ENCODE assay signal across 11 cellular contexts in the genomic region with DNA sequence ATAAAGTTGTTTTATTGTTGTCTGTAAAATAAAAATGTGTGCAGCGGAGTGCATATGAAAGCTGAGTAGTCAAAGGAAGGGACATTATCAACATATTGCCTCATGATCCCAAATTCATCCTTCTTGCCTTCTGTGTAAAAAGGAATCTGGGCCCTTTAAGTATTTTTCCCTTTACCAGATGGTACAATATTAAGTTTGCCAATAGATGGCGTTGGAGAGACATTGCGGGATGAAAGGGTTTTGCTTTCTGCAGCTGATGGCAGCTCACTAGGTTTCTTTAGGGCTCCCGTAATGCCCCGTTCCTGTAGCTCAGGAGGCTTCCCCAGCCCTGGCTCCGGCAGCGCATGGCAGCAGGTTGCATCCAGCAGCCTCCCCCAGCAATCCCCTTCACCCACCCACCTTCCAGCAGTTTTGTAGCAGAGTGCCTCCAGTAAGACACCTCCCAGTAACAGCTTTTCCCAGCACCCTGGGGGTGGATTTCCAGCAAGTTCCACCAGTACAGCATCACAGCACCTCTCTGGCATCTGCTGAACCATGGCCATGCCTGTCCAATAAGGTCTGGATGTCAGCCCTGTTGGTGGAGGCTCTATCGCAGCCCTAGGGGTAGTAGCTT.
DNase-seq lines count a peak whose midpoint lies in the region; ATAC-seq and TF ChIP-seq lines count a peak whose summit lies in the region.
"Had no signal": no experiment of that assay in that cellular context is flagged by ENCODE, and none has a peak within 500 bp of the region (broad histone marks: within the 10 kb centered on the region; RNA-seq: fewer than 3 reads in every experiment).

No MANE protein-coding gene starts in this region.

- H3K4me3 ChIP-seq in HEK293 (ENCODE audit: low read depth, low read length) (no peak overlapping the region), fibroblast of the aortic adventitia (ENCODE audit: low read depth, low read length) (no peak overlapping the region)

- H3K27ac ChIP-seq in HEK293 (ENCODE audit: extremely low read depth, low read depth, low read length), result no peak overlapping the region
- no peak overlapping the region for H3K27ac ChIP-seq in RWPE1

- CTCF ChIA-PET in Calu3 (lab: Charles Lee), result interaction anchor here (0.6 kb wide), 1 partner anchor 31 kb away, joined by 4 read pairs; no protein-coding TSS in a partner anchor
- CTCF ChIA-PET in HEK293 (lab: Yijun Ruan, JAX), result interaction anchor here (0.6 to 1.7 kb wide), 17 partner anchors 14 to 1567 kb away, joined by 3 to 8 read pairs (median 3); no protein-coding TSS in a partner anchor
- CTCF ChIA-PET in RWPE1 (lab: Yijun Ruan, JAX), result no interaction called here
- CTCF ChIA-PET in activated CD4-positive, alpha-beta T cell treated with anti-CD3 and anti-CD28 coated beads, Interleukin-2, amount 10 ng/mL, durations not matched to agents 7 days and 5 days (lab: Charles Lee), result interaction anchor here (0.6 kb wide), 1 partner anchor 213 kb away, joined by 4 read pairs; no protein-coding TSS in a partner anchor

- intact Hi-C loops in Calu3 (cut with micrococcal nuclease; ENCODE audit: unreplicated experiment), result no loop called here

- H3K27ac Mint-ChIP-seq in Calu3 (ENCODE audit: unreplicated experiment), result no peak overlapping the region
- no peak overlapping the region for H3K27ac Mint-ChIP-seq in natural killer cell treated with Interleukin-12 subunit alpha and Interleukin-12 subunit beta and Interleukin-15 and Interleukin-18, amount 100 ng/mL, for 72 hours
- no peak overlapping the region for H3K27ac Mint-ChIP-seq in activated CD4-positive, alpha-beta T cell treated with anti-CD3 and anti-CD28 coated beads, Interleukin-2, amount 10 ng/mL, durations not matched to agents 7 days and 5 days
- H3K27ac Mint-ChIP-seq: activated B cell treated with CpG ODN at 0.5 μM for 24 hours, brain had no signal

- DNase-seq in Calu3 (no peak), RWPE1 (ENCODE audit: low spot score) (no peak), fibroblast of the aortic adventitia (ENCODE audit: low read depth) (peak; percentile 33), NCI-H2029 treated with DMSO at 0.1 percent for 48 hours (lab: John Stamatoyannopoulos, UW) (no peak)
- DNase-seq in natural killer cell treated with Interleukin-12 subunit alpha and Interleukin-12 subunit beta and Interleukin-15 and Interleukin-18, amount 100 ng/mL, for 72 hours (ENCODE audit: low spot score), result no peak
- DNase-seq in activated CD4-positive, alpha-beta T cell treated with anti-CD3 and anti-CD28 coated beads, Interleukin-2, amount 10 ng/mL, durations not matched to agents 7 days and 5 days, result no peak
- DNase-seq: activated B cell treated with CpG ODN at 0.5 μM for 24 hours, right cardiac atrium had no signal

- POLR2A ChIA-PET in HEK293 (lab: Yijun Ruan, JAX), result no interaction called here
- POLR2A ChIA-PET in RWPE1 (lab: Yijun Ruan, JAX; ENCODE audit: low non-redundant PET), result no interaction called here
- POLR2A ChIA-PET in activated CD4-positive, alpha-beta T cell treated with anti-CD3 and anti-CD28 coated beads, Interleukin-2, amount 10 ng/mL, durations not matched to agents 7 days and 5 days (lab: Charles Lee), result no interaction called here

- TF ChIP-seq CTCF in Calu3 (IDR thresholded peaks at IDR 0.05; ENCODE audit: unreplicated experiment) (peak; percentile 44), HEK293 (tag by site-specific recombination; IDR thresholded peaks at IDR 0.05) (0 out of 2 replicates have a peak, but pooled peaks have one; percentile 10), RWPE1 (conservative IDR thresholded peaks at IDR 0.05; ENCODE audit: low read depth) (0 out of 2 replicates have a peak, but pooled peaks have one; percentile 8), fibroblast of the aortic adventitia (IDR thresholded peaks at IDR 0.05; ENCODE audit: insufficient read depth, low read length) (peak; percentile 38)

- no peaks in the 10 kb centered on the region for H3K36me3 ChIP-seq in HEK293 (ENCODE audit: control insufficient read depth in 2 of 2, insufficient read depth in 1 of 2, low read length in 2 of 2)

- no peaks in the 10 kb centered on the region for H3K36me3 Mint-ChIP-seq in Calu3 (ENCODE audit: insufficient read depth, unreplicated experiment)
- no peaks in the 10 kb centered on the region for H3K36me3 Mint-ChIP-seq in natural killer cell treated with Interleukin-12 subunit alpha and Interleukin-12 subunit beta and Interleukin-15 and Interleukin-18, amount 100 ng/mL, for 72 hours
- no peaks in the 10 kb centered on the region for H3K36me3 Mint-ChIP-seq in activated CD4-positive, alpha-beta T cell treated with anti-CD3 and anti-CD28 coated beads, Interleukin-2, amount 10 ng/mL, durations not matched to agents 7 days and 5 days (ENCODE audit: low read depth)
- H3K36me3 Mint-ChIP-seq: brain had no signal

- no peak overlapping the region for H3K4me3 Mint-ChIP-seq in Calu3 (ENCODE audit: low read depth, unreplicated experiment)
- H3K4me3 Mint-ChIP-seq in natural killer cell treated with Interleukin-12 subunit alpha and Interleukin-12 subunit beta and Interleukin-15 and Interleukin-18, amount 100 ng/mL, for 72 hours, result no peak overlapping the region
- H3K4me3 Mint-ChIP-seq in activated CD4-positive, alpha-beta T cell treated with anti-CD3 and anti-CD28 coated beads, Interleukin-2, amount 10 ng/mL, durations not matched to agents 7 days and 5 days, result no peak overlapping the region
- H3K4me3 Mint-ChIP-seq: activated B cell treated with CpG ODN at 0.5 μM for 24 hours, brain had no signal

- no peaks in the 10 kb centered on the region for H3K9me3 ChIP-seq in HEK293 (ENCODE audit: control insufficient read depth, insufficient read depth, low read depth, low read length)

- no peaks in the 10 kb centered on the region for H3K4me1 ChIP-seq in HEK293 (ENCODE audit: control insufficient read depth, insufficient read depth, low read length)

- no TSS peak for BruUV-seq in Calu3 (replicated peaks; lab: Mats Ljungman, UMichigan)

- no peak for ATAC-seq in natural killer cell treated with Interleukin-12 subunit alpha and Interleukin-12 subunit beta and Interleukin-15 and Interleukin-18, amount 100 ng/mL, for 72 hours
- no peak for ATAC-seq in GM18511 (IDR thresholded peaks at IDR 0.05; ENCODE audit: unreplicated experiment)
- ATAC-seq: right cardiac atrium had no signal

- no peaks in the 10 kb centered on the region for H3K4me1 Mint-ChIP-seq in Calu3 (ENCODE audit: low read depth, unreplicated experiment)
- no peaks in the 10 kb centered on the region for H3K4me1 Mint-ChIP-seq in natural killer cell treated with Interleukin-12 subunit alpha and Interleukin-12 subunit beta and Interleukin-15 and Interleukin-18, amount 100 ng/mL, for 72 hours (ENCODE audit: low read depth in 2 of 2)
- no peaks in the 10 kb centered on the region for H3K4me1 Mint-ChIP-seq in activated CD4-positive, alpha-beta T cell treated with anti-CD3 and anti-CD28 coated beads, Interleukin-2, amount 10 ng/mL, durations not matched to agents 7 days and 5 days
- H3K4me1 Mint-ChIP-seq: activated B cell treated with CpG ODN at 0.5 μM for 24 hours, brain had no signal

- peaks cover 62% of the 10 kb centered on the region for H3K27me3 Mint-ChIP-seq in Calu3 (ENCODE audit: unreplicated experiment)
- H3K27me3 Mint-ChIP-seq in natural killer cell treated with Interleukin-12 subunit alpha and Interleukin-12 subunit beta and Interleukin-15 and Interleukin-18, amount 100 ng/mL, for 72 hours, result peaks cover 19 to 37% of the 10 kb centered on the region in 2 donors
- peaks cover 19% of the 10 kb centered on the region for H3K27me3 Mint-ChIP-seq in activated CD4-positive, alpha-beta T cell treated with anti-CD3 and anti-CD28 coated beads, Interleukin-2, amount 10 ng/mL, durations not matched to agents 7 days and 5 days

- H3K9me3 Mint-ChIP-seq in Calu3 (ENCODE audit: low read depth, unreplicated experiment), result peaks cover 3% of the 10 kb centered on the region
- no peaks in the 10 kb centered on the region for H3K9me3 Mint-ChIP-seq in natural killer cell treated with Interleukin-12 subunit alpha and Interleukin-12 subunit beta and Interleukin-15 and Interleukin-18, amount 100 ng/mL, for 72 hours
- peaks cover 12% of the 10 kb centered on the region for H3K9me3 Mint-ChIP-seq in activated CD4-positive, alpha-beta T cell treated with anti-CD3 and anti-CD28 coated beads, Interleukin-2, amount 10 ng/mL, durations not matched to agents 7 days and 5 days

TF ChIP-seq in HEK293, 187 proteins besides CTCF, POLR2A, EP300 and RAD21:
- peak; percentile 85 for TF ChIP-seq SETDB1 (IDR thresholded peaks at IDR 0.05; ENCODE audit: insufficient read length, low read length)
- TF ChIP-seq, protein P1, sequence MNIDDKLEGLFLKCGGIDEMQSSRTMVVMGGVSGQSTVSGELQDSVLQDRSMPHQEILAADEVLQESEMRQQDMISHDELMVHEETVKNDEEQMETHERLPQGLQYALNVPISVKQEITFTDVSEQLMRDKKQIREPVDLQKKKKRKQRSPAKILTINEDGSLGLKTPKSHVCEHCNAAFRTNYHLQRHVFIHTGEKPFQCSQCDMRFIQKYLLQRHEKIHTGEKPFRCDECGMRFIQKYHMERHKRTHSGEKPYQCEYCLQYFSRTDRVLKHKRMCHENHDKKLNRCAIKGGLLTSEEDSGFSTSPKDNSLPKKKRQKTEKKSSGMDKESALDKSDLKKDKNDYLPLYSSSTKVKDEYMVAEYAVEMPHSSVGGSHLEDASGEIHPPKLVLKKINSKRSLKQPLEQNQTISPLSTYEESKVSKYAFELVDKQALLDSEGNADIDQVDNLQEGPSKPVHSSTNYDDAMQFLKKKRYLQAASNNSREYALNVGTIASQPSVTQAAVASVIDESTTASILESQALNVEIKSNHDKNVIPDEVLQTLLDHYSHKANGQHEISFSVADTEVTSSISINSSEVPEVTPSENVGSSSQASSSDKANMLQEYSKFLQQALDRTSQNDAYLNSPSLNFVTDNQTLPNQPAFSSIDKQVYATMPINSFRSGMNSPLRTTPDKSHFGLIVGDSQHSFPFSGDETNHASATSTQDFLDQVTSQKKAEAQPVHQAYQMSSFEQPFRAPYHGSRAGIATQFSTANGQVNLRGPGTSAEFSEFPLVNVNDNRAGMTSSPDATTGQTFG (tag by site-specific recombination; IDR thresholded peaks at IDR 0.05; ENCODE audit: borderline replicate concordance), result no peak
- TF ChIP-seq ZNF654 (tag by site-specific recombination; IDR thresholded peaks at IDR 0.05; ENCODE audit: low read depth), result peak; percentile 80
- peak; percentile 50; the same call in 1 of the 2 replicates for TF ChIP-seq TRIM28 (IDR thresholded peaks at IDR 0.05; ENCODE audit: borderline replicate concordance, low read length)
